9 cellular contexts compared by ENCODE assay signal in genomic region chr5:143606043-143606752, GRCh38.
DNase-seq lines count a peak whose midpoint lies in the region; ATAC-seq and TF ChIP-seq lines count a peak whose summit lies in the region.
"Had no signal": no experiment of that assay in that cellular context is flagged by ENCODE, and none has a peak within 500 bp of the region (broad histone marks: within the 10 kb centered on the region; RNA-seq: fewer than 3 reads in every experiment).

No MANE protein-coding gene starts in this region.

- no peak for TF ChIP-seq CTCF in neutrophil (IDR thresholded peaks at IDR 0.05)

- no peaks in the 10 kb centered on the region for H3K9me3 ChIP-seq in neutrophil
- no peaks in the 10 kb centered on the region for H3K9me3 ChIP-seq in CD8-positive, alpha-beta memory T cell (ENCODE audit: low read length)

- ATAC-seq in HG02588 (IDR thresholded peaks at IDR 0.05; ENCODE audit: unreplicated experiment) = peak; percentile 56

- no peak overlapping the region for H3K4me3 ChIP-seq in neutrophil (ENCODE audit: low read depth in 1 of 2, low read length in 1 of 2)
- H3K4me3 ChIP-seq in CD8-positive, alpha-beta memory T cell (ENCODE audit: low read length) = no peak overlapping the region

- peaks cover 34 to 48% (median 40%) of the 10 kb centered on the region in 3 donors for H3K4me1 Mint-ChIP-seq in CD8-positive, alpha-beta memory T cell

- H3K27ac ChIP-seq in neutrophil = peak overlapping the region; percentile 67
- H3K27ac ChIP-seq in caudate nucleus (ENCODE audit: low read depth, low read length) = no peak overlapping the region
- H3K27ac ChIP-seq in CD8-positive, alpha-beta memory T cell (ENCODE audit: low read depth, low read length) = no peak overlapping the region

- DNase-seq in SKM-1 treated with dmso at 0.1 percent for 144 hours (lab: John Stamatoyannopoulos, UW; ENCODE audit: unreplicated experiment) (peak; percentile 18), SKM-1 (lab: John Stamatoyannopoulos, UW; ENCODE audit: unreplicated experiment) (no peak), NCI-H226 (peak; percentile 29), caudate nucleus (lab: John Stamatoyannopoulos, UW) (no peak)
- DNase-seq in activated effector memory CD4-positive, alpha-beta T cell treated with Interleukin-2 at 50 U/mL for 16 hours = no peak
- DNase-seq in CD8-positive, alpha-beta memory T cell = no peak
- DNase-seq: NCI-H1105 treated with DMSO at 0.1 percent for 48 hours had no signal

- peak overlapping the region in 1 of 7 donors; percentile 53 for H3K4me3 Mint-ChIP-seq in CD8-positive, alpha-beta memory T cell

- POLR2A ChIA-PET in CD8-positive, alpha-beta memory T cell (lab: Charles Lee) = interaction anchor here (1.0 to 1.2 kb wide), 3 partner anchors 88 to 202 kb away, joined by 3 read pairs; no protein-coding TSS in a partner anchor

- CTCF ChIA-PET in CD8-positive, alpha-beta memory T cell (lab: Charles Lee) = interaction anchor here (1.7 kb wide), 1 partner anchor 50 kb away, joined by 4 read pairs; no protein-coding TSS in a partner anchor

- H3K27ac Mint-ChIP-seq in CD8-positive, alpha-beta memory T cell = peak overlapping the region in 1 of 8 donors; percentile 8

- no peaks in the 10 kb centered on the region for H3K27me3 ChIP-seq in neutrophil
- no peaks in the 10 kb centered on the region for H3K27me3 ChIP-seq in CD8-positive, alpha-beta memory T cell (ENCODE audit: insufficient read depth, low read length, poor library complexity, severe bottlenecking)

- H3K27me3 Mint-ChIP-seq in CD8-positive, alpha-beta memory T cell = peaks cover 0 to 7% of the 10 kb centered on the region in 2 donors

- H3K36me3 Mint-ChIP-seq in CD8-positive, alpha-beta memory T cell = peaks cover 0 to 8% (median 5%) of the 10 kb centered on the region in 3 donors

- H3K4me1 ChIP-seq in neutrophil (ENCODE audit: control insufficient read depth in 1 of 2, insufficient read depth in 1 of 2, low read depth in 1 of 2, low read length in 1 of 2) = peaks cover 28 to 30% of the 10 kb centered on the region in 2 experiments
- peaks cover 15% of the 10 kb centered on the region for H3K4me1 ChIP-seq in CD8-positive, alpha-beta memory T cell (ENCODE audit: insufficient read depth, low read length)

- no peaks in the 10 kb centered on the region for H3K36me3 ChIP-seq in neutrophil
- no peaks in the 10 kb centered on the region for H3K36me3 ChIP-seq in CD8-positive, alpha-beta memory T cell (ENCODE audit: insufficient read depth, low read length)

- peaks cover 0 to 11% (median 2%) of the 10 kb centered on the region in 5 donors for H3K9me3 Mint-ChIP-seq in CD8-positive, alpha-beta memory T cell

Comparison
In these comparisons a context has a peak if more than half of its experiments do, and no peak if none do; other contexts are left out.
1. DNase-seq: peak in SKM-1 treated with dmso at 0.1 percent for 144 hours (single experiment) and NCI-H226 (single experiment); none in SKM-1 (single experiment), activated effector memory CD4-positive, alpha-beta T cell treated with Interleukin-2 at 50 U/mL for 16 hours (single experiment), caudate nucleus (0 of 61) and CD8-positive, alpha-beta memory T cell (0 of 5).